In genomic region chr2:18961991-18962421, GRCh38 we compare ENCODE assay signal across 26 cellular contexts.
"Had no signal": no experiment of that assay in that cellular context is flagged by ENCODE, and none has a peak within 500 bp of the region (broad histone marks: within the 10 kb centered on the region; RNA-seq: fewer than 3 reads in every experiment).

No MANE protein-coding gene starts in this region.

- H3K36me3 ChIP-seq: breast epithelium, colonic mucosa, heart right ventricle, pancreas, spleen, suprapubic skin, transverse colon had no signal

- H3K4me1 ChIP-seq: breast epithelium, colonic mucosa, heart right ventricle, pancreas, psoas muscle, spleen, suprapubic skin, transverse colon had no signal

- H3K27ac Mint-ChIP-seq: activated CD4-positive, alpha-beta memory T cell treated with anti-CD3 and anti-CD28 coated beads for 36 hours; activated CD4-positive, alpha-beta T cell treated with anti-CD3 and anti-CD28 coated beads, Interleukin-2, amount 10 ng/mL, durations not matched to agents 24 days and 14 days; activated naive CD4-positive, alpha-beta T cell treated with anti-CD3 and anti-CD28 coated beads, Interleukin-2, amount 10 ng/mL, durations not matched to agents 7 days and 5 days; activated naive CD8-positive, alpha-beta T cell treated with anti-CD3 and anti-CD28 coated beads, Interleukin-2, amount 10 ng/mL, durations not matched to agents 7 days and 5 days; naive thymus-derived CD4-positive, alpha-beta T cell had no signal

- H3K36me3 Mint-ChIP-seq: activated CD4-positive, alpha-beta memory T cell treated with anti-CD3 and anti-CD28 coated beads for 36 hours; activated naive CD4-positive, alpha-beta T cell treated with anti-CD3 and anti-CD28 coated beads, Interleukin-2, amount 10 ng/mL, durations not matched to agents 7 days and 5 days; activated naive CD8-positive, alpha-beta T cell treated with anti-CD3 and anti-CD28 coated beads, Interleukin-2, amount 10 ng/mL, durations not matched to agents 7 days and 5 days had no signal

- H3K27ac ChIP-seq: breast epithelium, colonic mucosa, dorsolateral prefrontal cortex, heart right ventricle, pancreas, psoas muscle, spleen, suprapubic skin, transverse colon had no signal

- H3K27me3 Mint-ChIP-seq: activated CD4-positive, alpha-beta memory T cell treated with anti-CD3 and anti-CD28 coated beads for 36 hours; activated CD4-positive, alpha-beta T cell treated with anti-CD3 and anti-CD28 coated beads, Interleukin-2, amount 10 ng/mL, durations not matched to agents 24 days and 14 days; activated naive CD4-positive, alpha-beta T cell treated with anti-CD3 and anti-CD28 coated beads, Interleukin-2, amount 10 ng/mL, durations not matched to agents 7 days and 5 days; activated naive CD8-positive, alpha-beta T cell treated with anti-CD3 and anti-CD28 coated beads, Interleukin-2, amount 10 ng/mL, durations not matched to agents 7 days and 5 days; naive thymus-derived CD4-positive, alpha-beta T cell had no signal

- H3K4me3 Mint-ChIP-seq: activated CD4-positive, alpha-beta memory T cell treated with anti-CD3 and anti-CD28 coated beads for 36 hours; activated CD4-positive, alpha-beta T cell treated with anti-CD3 and anti-CD28 coated beads, Interleukin-2, amount 10 ng/mL, durations not matched to agents 24 days and 14 days; activated naive CD4-positive, alpha-beta T cell treated with anti-CD3 and anti-CD28 coated beads, Interleukin-2, amount 10 ng/mL, durations not matched to agents 7 days and 5 days; activated naive CD8-positive, alpha-beta T cell treated with anti-CD3 and anti-CD28 coated beads, Interleukin-2, amount 10 ng/mL, durations not matched to agents 7 days and 5 days; naive thymus-derived CD4-positive, alpha-beta T cell; neural crest cell had no signal

- H3K27me3 ChIP-seq: breast epithelium, colonic mucosa, dorsolateral prefrontal cortex, heart right ventricle, pancreas, spleen, suprapubic skin, transverse colon had no signal

- ATAC-seq: naive thymus-derived CD4-positive, alpha-beta T cell; pancreas; psoas muscle had no signal

- H3K4me3 ChIP-seq: breast epithelium, colonic mucosa, dorsolateral prefrontal cortex, heart right ventricle, pancreas, psoas muscle, spleen, suprapubic skin, transverse colon had no signal

- H3K9me3 ChIP-seq: breast epithelium, colonic mucosa, heart right ventricle, pancreas, psoas muscle, suprapubic skin, transverse colon had no signal

- H3K4me1 Mint-ChIP-seq: activated CD4-positive, alpha-beta T cell treated with anti-CD3 and anti-CD28 coated beads, Interleukin-2, amount 10 ng/mL, durations not matched to agents 24 days and 14 days; activated naive CD4-positive, alpha-beta T cell treated with anti-CD3 and anti-CD28 coated beads, Interleukin-2, amount 10 ng/mL, durations not matched to agents 7 days and 5 days; activated naive CD8-positive, alpha-beta T cell treated with anti-CD3 and anti-CD28 coated beads, Interleukin-2, amount 10 ng/mL, durations not matched to agents 7 days and 5 days; naive thymus-derived CD4-positive, alpha-beta T cell; neural crest cell had no signal

- DNase-seq: activated CD4-positive, alpha-beta memory T cell treated with anti-CD3 and anti-CD28 coated beads for 36 hours; activated CD4-positive, alpha-beta T cell treated with anti-CD3 and anti-CD28 coated beads, Interleukin-2, amount 10 ng/mL, durations not matched to agents 24 days and 14 days; activated CD4-positive, CD25-positive, alpha-beta regulatory T cell treated with anti-CD3 and anti-CD28 coated beads, Interleukin-2, amount 50 U/mL, for 72 hours; activated CD8-positive, alpha-beta memory T cell treated with anti-CD3 and anti-CD28 coated beads, Interleukin-2, amount 50 U/mL, for 4 hours; activated gamma-delta T cell; activated naive CD4-positive, alpha-beta T cell treated with anti-CD3 and anti-CD28 coated beads, Interleukin-2, amount 10 ng/mL, durations not matched to agents 7 days and 5 days; activated naive CD8-positive, alpha-beta T cell treated with anti-CD3 and anti-CD28 coated beads, Interleukin-2, amount 10 ng/mL, durations not matched to agents 7 days and 5 days; activated T-cell treated with anti-CD3 and anti-CD28 coated beads, Interleukin-2, amount 50 U/mL, for 1 hour; amygdala; colonic mucosa; dorsolateral prefrontal cortex; effector memory CD4-positive, alpha-beta T cell; foreskin fibroblast; heart right ventricle; midbrain; naive thymus-derived CD4-positive, alpha-beta T cell; nucleus accumbens; psoas muscle; spleen; stimulated activated naive CD4-positive, alpha-beta T cell; T-helper 2 cell; transverse colon had no signal

- H3K9me3 Mint-ChIP-seq: activated CD4-positive, alpha-beta T cell treated with anti-CD3 and anti-CD28 coated beads, Interleukin-2, amount 10 ng/mL, durations not matched to agents 24 days and 14 days; activated naive CD4-positive, alpha-beta T cell treated with anti-CD3 and anti-CD28 coated beads, Interleukin-2, amount 10 ng/mL, durations not matched to agents 7 days and 5 days had no signal
